Comparison of ENCODE assay signal across 21 cellular contexts in the genomic region with DNA sequence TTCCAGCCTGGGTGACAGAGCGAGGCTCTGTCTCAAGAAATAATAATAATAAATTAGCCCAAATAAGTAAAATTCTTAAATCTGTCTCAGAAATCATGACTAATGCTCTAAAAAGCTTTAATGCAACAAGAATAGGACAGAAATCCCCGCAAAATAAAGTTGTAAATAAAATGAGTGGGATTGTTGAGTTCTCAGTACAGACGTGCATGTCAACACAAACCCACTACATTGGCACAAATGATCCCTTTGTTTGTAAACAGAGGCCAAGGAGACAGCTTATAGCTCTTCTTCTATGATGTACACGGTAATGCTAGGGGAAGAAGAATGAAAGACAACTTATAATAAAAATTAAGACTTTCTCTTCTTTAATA. TPM values are rescaled to one million over a fixed set of nuclear protein-coding genes. Genes with fewer than 3 reads are reported as not detected.
A peak's percentile ranks its signal among the peaks of the same experiment; 100 is the strongest.
DNase-seq lines count a peak whose midpoint lies in the region; ATAC-seq, FAIRE-seq and TF ChIP-seq lines count a peak whose summit lies in the region.
"Had no signal": no experiment of that assay in that cellular context is flagged by ENCODE, and none has a peak within 500 bp of the region (broad histone marks: within the 10 kb centered on the region; RNA-seq: fewer than 3 reads in every experiment).

No MANE protein-coding gene starts in this region.

- H3K27ac ChIP-seq in K562 (ENCODE audit: extremely low read depth, low read depth, low read length) (peak overlapping the region; percentile 93), psoas muscle (peak overlapping the region; percentile 11)
- H3K27ac ChIP-seq: coronary artery, epithelial cell of prostate, lower lobe of right lung, WERI-Rb-1 had no signal

- TF ChIP-seq EP300 in K562 (IDR thresholded peaks at IDR 0.05; ENCODE audit: low read length): no peak

- intact Hi-C loops in K562 (cut with micrococcal nuclease): no loop called here
- intact Hi-C loops in psoas muscle (cut with DNase I): loop anchor here in 1 of 2 donors (10.0 kb wide), 1 partner anchor 135 kb away; no protein-coding TSS in a partner anchor

- no peak for ATAC-seq in K562
- ATAC-seq in psoas muscle: no peak
- ATAC-seq: A549, lower lobe of right lung, PC-3 had no signal

- DNase-seq in activated CD4-positive, alpha-beta T cell treated with anti-CD3 and anti-CD28 coated beads, Interleukin-2, amount 10 ng/mL, durations not matched to agents 7 days and 5 days: no peak
- no peak for DNase-seq in activated CD4-positive, alpha-beta T cell treated with anti-CD3 and anti-CD28 coated beads, Interleukin-2, amount 50 U/mL, for 4 hours
- DNase-seq in M059J (ENCODE audit: low read depth): peak; percentile 28
- no peak for DNase-seq in K562 (ENCODE audit: extremely low read depth in 1 of 4, low spot score in 3 of 4)
- DNase-seq in psoas muscle: no peak
- no peak for DNase-seq in DMS 273 treated with DMSO at 0.1 percent for 48 hours (lab: John Stamatoyannopoulos, UW)
- DNase-seq in RPMI8226: no peak
- no peak for DNase-seq in nephron progenitor cell
- DNase-seq: activated CD8-positive, alpha-beta memory T cell treated with anti-CD3 and anti-CD28 coated beads, Interleukin-2, amount 50 U/mL, for 4 hours; lower lobe of right lung; naive B cell; NCI-H526 treated with DMSO at 0.1 percent for 48 hours; PC-3; stimulated activated CD4-positive, alpha-beta T cell treated with anti-CD3 and anti-CD28 coated beads, Interleukin-12 subunit alpha, Interleukin-12 subunit beta, amount 100 ng/mL, for 4 hours; stomach; WERI-Rb-1 had no signal

- H2AFZ ChIP-seq in K562 (ENCODE audit: low read depth, low read length): no peak overlapping the region

- BruUV-seq in K562 (replicated peaks; lab: Mats Ljungman, UMichigan): no TSS peak

- H3K9me1 ChIP-seq in K562 (ENCODE audit: control insufficient read depth, insufficient read depth, low read length): no peaks in the 10 kb centered on the region

- H3K4me1 ChIP-seq in K562 (replicated peaks in 1 of 2; ENCODE audit: control insufficient read depth in 2 of 2, insufficient read depth in 2 of 2, low read length in 2 of 2): peaks cover 14 to 21% of the 10 kb centered on the region in 2 experiments
- peaks cover 64% of the 10 kb centered on the region for H3K4me1 ChIP-seq in psoas muscle

- in situ Hi-C loops in K562 (cut with MboI): no loop called here

- H4K20me1 ChIP-seq in K562 (replicated peaks; ENCODE audit: control insufficient read depth, insufficient read depth, low read length): no peaks in the 10 kb centered on the region

- H3K36me3 ChIP-seq in K562 (ENCODE audit: control insufficient read depth, insufficient read depth, low read length) (peaks cover 55% of the 10 kb centered on the region), psoas muscle (ENCODE audit: insufficient read depth in 1 of 2, low read depth in 1 of 2) (no peaks in the 10 kb centered on the region)
- H3K36me3 ChIP-seq: ascending aorta, lower lobe of right lung, stomach, WERI-Rb-1 had no signal

- TF ChIP-seq POLR2A in K562 (conservative IDR thresholded peaks at IDR 0.05): no peak

- H3K4me3 Mint-ChIP-seq in activated CD4-positive, alpha-beta T cell treated with anti-CD3 and anti-CD28 coated beads, Interleukin-2, amount 10 ng/mL, durations not matched to agents 7 days and 5 days: no peak overlapping the region
- H3K4me3 Mint-ChIP-seq in nephron progenitor cell: no peak overlapping the region
- H3K4me3 Mint-ChIP-seq: CD14-positive monocyte, naive B cell had no signal

- H3K27me3 ChIP-seq in K562 (ENCODE audit: control insufficient read depth in 2 of 2, insufficient read depth in 2 of 2, low read length in 2 of 2) (no peaks in the 10 kb centered on the region), psoas muscle (ENCODE audit: insufficient read depth in 3 of 3, low read length in 2 of 3) (no peaks in the 10 kb centered on the region)
- H3K27me3 ChIP-seq: ascending aorta, stomach had no signal

- H3K9me3 ChIP-seq in K562 (replicated peaks; ENCODE audit: control insufficient read depth, insufficient read depth, low read depth, low read length): no peaks in the 10 kb centered on the region
- H3K9me3 ChIP-seq in psoas muscle: no peaks in the 10 kb centered on the region
- H3K9me3 ChIP-seq: A549, ascending aorta, lower lobe of right lung, stomach had no signal

- POLR2A ChIA-PET in activated CD4-positive, alpha-beta T cell treated with anti-CD3 and anti-CD28 coated beads, Interleukin-2, amount 10 ng/mL, durations not matched to agents 7 days and 5 days (lab: Charles Lee): interaction anchor here (0.6 kb wide), 1 partner anchor 41 kb away, joined by 3 read pairs; no protein-coding TSS in a partner anchor
- POLR2A ChIA-PET in K562 (lab: Yijun Ruan, JAX): interaction anchor here (0.6 to 5.2 kb wide), 10 partner anchors 9 to 554 kb away, joined by 3 to 41 read pairs (median 4); no protein-coding TSS in a partner anchor

- CTCF ChIA-PET in activated CD4-positive, alpha-beta T cell treated with anti-CD3 and anti-CD28 coated beads, Interleukin-2, amount 10 ng/mL, durations not matched to agents 7 days and 5 days (lab: Charles Lee): interaction anchor here (1.0 to 1.5 kb wide), 3 partner anchors 23 to 66 kb away, joined by 3 to 4 read pairs (median 3); no protein-coding TSS in a partner anchor
- CTCF ChIA-PET in K562 (lab: Yijun Ruan, JAX; ENCODE audit: low intra/inter-chr PET ratio): no interaction called here

- peak overlapping the region; percentile 67 for H3K4me2 ChIP-seq in K562 (ENCODE audit: insufficient read depth, low read length)

- no peaks in the 10 kb centered on the region for H3K27me3 Mint-ChIP-seq in activated CD4-positive, alpha-beta T cell treated with anti-CD3 and anti-CD28 coated beads, Interleukin-2, amount 10 ng/mL, durations not matched to agents 7 days and 5 days
- H3K27me3 Mint-ChIP-seq in nephron progenitor cell (ENCODE audit: low read depth, poor library complexity): peaks cover 7% of the 10 kb centered on the region
- H3K27me3 Mint-ChIP-seq: naive B cell had no signal

- peak overlapping the region; percentile 61 for H3K27ac Mint-ChIP-seq in activated CD4-positive, alpha-beta T cell treated with anti-CD3 and anti-CD28 coated beads, Interleukin-2, amount 10 ng/mL, durations not matched to agents 7 days and 5 days
- H3K27ac Mint-ChIP-seq in nephron progenitor cell: no peak overlapping the region

- TF ChIP-seq CTCF in K562 (IDR thresholded peaks at IDR 0.05 in 2 of 3, conservative IDR thresholded peaks at IDR 0.05 in 1 of 3; ENCODE audit: insufficient read depth in 2 of 3, low read depth in 1 of 3, low read length in 3 of 3) (no peak), psoas muscle (IDR thresholded peaks at IDR 0.05) (no peak), nephron progenitor cell (IDR thresholded peaks at IDR 0.05) (no peak)

- H3K9me3 Mint-ChIP-seq in activated CD4-positive, alpha-beta T cell treated with anti-CD3 and anti-CD28 coated beads, Interleukin-2, amount 10 ng/mL, durations not matched to agents 7 days and 5 days: no peaks in the 10 kb centered on the region
- peaks cover 6% of the 10 kb centered on the region for H3K9me3 Mint-ChIP-seq in nephron progenitor cell
- H3K9me3 Mint-ChIP-seq: naive B cell had no signal

- peaks cover 100% of the 10 kb centered on the region for H3K79me2 ChIP-seq in K562 (ENCODE audit: control insufficient read depth, insufficient read depth, low read length)

- WGBS in K562 (ENCODE audit: insufficient coverage, low coverage, missing lambda C conversion rate): 42% methylated on average over 4 of the region's 4 CpGs
- WGBS in psoas muscle, 3 donors: 72 to 81% (median 79%) methylated on average over 4 of the region's 4 CpGs

- H3K9ac ChIP-seq in K562 (ENCODE audit: insufficient read depth in 1 of 2, low read depth in 2 of 2, low read length in 2 of 2): peak overlapping the region in 1 of 2 experiments; percentile 84; a peak in 2 of 4 replicates

- peaks cover 70% of the 10 kb centered on the region for H3K4me1 Mint-ChIP-seq in activated CD4-positive, alpha-beta T cell treated with anti-CD3 and anti-CD28 coated beads, Interleukin-2, amount 10 ng/mL, durations not matched to agents 7 days and 5 days
- H3K4me1 Mint-ChIP-seq in nephron progenitor cell: peaks cover 45% of the 10 kb centered on the region

- peaks cover 31% of the 10 kb centered on the region for H3K36me3 Mint-ChIP-seq in activated CD4-positive, alpha-beta T cell treated with anti-CD3 and anti-CD28 coated beads, Interleukin-2, amount 10 ng/mL, durations not matched to agents 7 days and 5 days (ENCODE audit: low read depth)
- H3K36me3 Mint-ChIP-seq in nephron progenitor cell (ENCODE audit: low read depth): peaks cover 6% of the 10 kb centered on the region
- H3K36me3 Mint-ChIP-seq: naive B cell had no signal

- TF ChIP-seq RAD21 in K562 (CRISPR knock-in tag; conservative IDR thresholded peaks at IDR 0.05 in 1 of 2, IDR thresholded peaks at IDR 0.05 in 1 of 2): no peak

- 0 out of 2 replicates have a peak overlapping the region, but pooled peaks have one; percentile 81 for H3K4me3 ChIP-seq in K562
- H3K4me3 ChIP-seq in psoas muscle: no peak overlapping the region
- H3K4me3 ChIP-seq: A549, ascending aorta, coronary artery, lower lobe of right lung, stomach had no signal

- no peak for FAIRE-seq in K562 (lab: Jason Lieb, UNC)

RNA-seq across cellular contexts. Expression of gene STAT5B, which starts 6.0 kb away (rescaled TPM):
- total RNA-seq in activated CD4-positive, alpha-beta T cell treated with anti-CD3 and anti-CD28 coated beads, Interleukin-2, amount 10 ng/mL, durations not matched to agents 7 days and 5 days: 100 to 1,000 TPM; 150 to 164 TPM
- 16.9 and 28.2 TPM in 2 replicates for total RNA-seq in M059J (2014; rRNA removed; shearing (Covaris generic))
- total RNA-seq in K562 (2011; cell fraction: chromatin; rRNA removed; ENCODE audit: low replicate concordance): 425 and 510 TPM in 2 replicates
- 258 and 266 TPM in 2 replicates for total RNA-seq in K562 (2011; cell fraction: nucleolus; rRNA removed)
- total RNA-seq in K562 (2011; cell fraction: nucleoplasm; rRNA removed): 265 and 278 TPM in 2 replicates
- total RNA-seq in K562 (2014; rRNA removed) (92.4 and 113 TPM in 2 replicates), K562 (2014; rRNA removed; fragmentation: Illumina TruSeq; extraction: Trizol) (75.5 and 75.7 TPM in 2 replicates), K562 (2015; rRNA removed; fragmentation: Illumina TruSeq; extraction: Trizol) (63.5 and 65.2 TPM in 2 replicates), K562 (2021) (134 TPM in 2 replicates), psoas muscle (10 to 100 TPM; 68.8 to 90.1 (median 81.6) TPM)
- polyA plus RNA-seq in K562 (2011; rRNA removed) (147 and 176 TPM in 2 replicates), K562 (2014; fragmentation: Illumina TruSeq; extraction: Trizol) (117 and 130 TPM in 2 replicates), K562 (2014; fragmentation: Nextera tagmentation; extraction: Ambion mirVana) (10 to 100 TPM; 20.8 to 23.5 TPM), K562 (2014; rRNA removed) (109 and 124 TPM in 2 replicates), psoas muscle (10 to 100 TPM; 15.9 to 61.3 (median 40.2) TPM)
- 94.2 and 122 TPM in 2 replicates for polyA plus RNA-seq in K562 (2011; cell fraction: cytosol; rRNA removed)
- 190 and 298 TPM in 2 replicates for polyA plus RNA-seq in K562 (2011; cell fraction: nucleus; rRNA removed)
- polyA plus RNA-seq in K562 (2012): 79.5 and 138 TPM in 2 replicates
- 101 and 127 TPM in 2 replicates for polyA minus RNA-seq in K562 (2011; rRNA and poly(A)+ RNA removed)
- polyA minus RNA-seq in K562 (2011; cell fraction: cytosol; rRNA and poly(A)+ RNA removed): 79.7 and 81.7 TPM in 2 replicates
- 54.4 and 60.3 TPM in 2 replicates for polyA minus RNA-seq in K562 (2011; cell fraction: nucleus; rRNA and poly(A)+ RNA removed)
- total RNA-seq: PC-3 had no signal

RNA-seq across cellular contexts. Expression of gene STAT5A, which starts 18.1 kb away (rescaled TPM):
- total RNA-seq in activated CD4-positive, alpha-beta T cell treated with anti-CD3 and anti-CD28 coated beads, Interleukin-2, amount 10 ng/mL, durations not matched to agents 7 days and 5 days: 100 to 1,000 TPM in 1 of 2 experiments, 10 to 100 TPM in 1; 99.5 to 108 TPM
- 5.2 and 12.4 TPM in 2 replicates for total RNA-seq in M059J (2014; rRNA removed; shearing (Covaris generic))
- 251 and 757 TPM in 2 replicates for total RNA-seq in K562 (2011; cell fraction: chromatin; rRNA removed; ENCODE audit: low replicate concordance)
- 428 and 505 TPM in 2 replicates for total RNA-seq in K562 (2011; cell fraction: nucleolus; rRNA removed)
- 262 and 311 TPM in 2 replicates for total RNA-seq in K562 (2011; cell fraction: nucleoplasm; rRNA removed)
- total RNA-seq in K562 (2014; rRNA removed): 391 and 467 TPM in 2 replicates
- 156 and 174 TPM in 2 replicates for total RNA-seq in K562 (2014; rRNA removed; fragmentation: Illumina TruSeq; extraction: Trizol)
- total RNA-seq in K562 (2015; rRNA removed; fragmentation: Illumina TruSeq; extraction: Trizol): 177 and 195 TPM in 2 replicates
- 377 and 414 TPM in 2 replicates for total RNA-seq in K562 (2021)
- 131 and 196 TPM in 2 replicates for polyA plus RNA-seq in K562 (2011; rRNA removed)
- 76.7 and 247 TPM in 2 replicates for polyA plus RNA-seq in K562 (2011; cell fraction: cytosol; rRNA removed)
- 268 and 853 TPM in 2 replicates for polyA plus RNA-seq in K562 (2011; cell fraction: nucleus; rRNA removed)
- 303 and 408 TPM in 2 replicates for polyA plus RNA-seq in K562 (2012)
- 379 and 415 TPM in 2 replicates for polyA plus RNA-seq in K562 (2014; fragmentation: Illumina TruSeq; extraction: Trizol)
- 10 to 100 TPM; 79.9 to 81.8 TPM for polyA plus RNA-seq in K562 (2014; fragmentation: Nextera tagmentation; extraction: Ambion mirVana)
- 239 and 248 TPM in 2 replicates for polyA plus RNA-seq in K562 (2014; rRNA removed)
- polyA minus RNA-seq in K562 (2011; rRNA and poly(A)+ RNA removed): 114 and 250 TPM in 2 replicates
- polyA minus RNA-seq in K562 (2011; cell fraction: cytosol; rRNA and poly(A)+ RNA removed): 124 and 299 TPM in 2 replicates
- 105 and 217 TPM in 2 replicates for polyA minus RNA-seq in K562 (2011; cell fraction: nucleus; rRNA and poly(A)+ RNA removed)
- 10 to 100 TPM; 17.3 to 31.5 (median 23.9) TPM for total RNA-seq in psoas muscle
- polyA plus RNA-seq in psoas muscle: 10 to 100 TPM in 2 of 3 donors, 1 to 10 TPM in 1; 8.1 to 12.5 (median 10.5) TPM
- total RNA-seq: PC-3 had no signal
